In the genomic region with DNA sequence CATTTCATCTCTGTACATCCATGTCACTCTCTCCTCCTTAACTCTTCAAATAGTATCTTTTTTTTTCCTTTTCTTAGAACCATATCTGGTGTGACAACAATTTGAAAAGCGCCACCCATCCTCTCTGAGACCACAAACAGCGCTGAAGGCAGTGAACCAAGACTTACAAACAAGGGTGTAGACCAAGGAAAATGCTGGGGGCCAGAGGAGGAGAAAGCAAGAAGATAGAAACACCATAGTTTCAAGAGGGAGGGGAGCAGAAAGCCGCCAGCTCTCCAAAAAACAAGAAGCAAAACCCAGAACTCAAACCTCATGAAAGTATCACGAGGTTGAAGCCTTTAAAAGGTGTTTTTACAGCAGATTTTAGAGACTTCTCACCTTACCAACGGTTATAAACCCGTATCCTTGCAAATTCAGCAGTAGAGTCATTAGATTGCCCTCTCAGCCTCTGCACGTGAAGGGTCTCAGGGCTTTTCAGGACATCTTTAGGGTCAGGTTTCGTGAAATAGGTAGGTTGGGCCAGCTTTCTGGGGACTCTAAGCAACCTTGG, we compare ENCODE assay signal across 1 cellular context.
TF ChIP-seq lines count a peak whose summit lies in the region.

No MANE protein-coding gene starts in this region.

TF ChIP-seq in GM12878, 131 proteins besides CTCF, POLR2A, EP300 and RAD21 (continued from another document):
- TF ChIP-seq, protein P1, sequence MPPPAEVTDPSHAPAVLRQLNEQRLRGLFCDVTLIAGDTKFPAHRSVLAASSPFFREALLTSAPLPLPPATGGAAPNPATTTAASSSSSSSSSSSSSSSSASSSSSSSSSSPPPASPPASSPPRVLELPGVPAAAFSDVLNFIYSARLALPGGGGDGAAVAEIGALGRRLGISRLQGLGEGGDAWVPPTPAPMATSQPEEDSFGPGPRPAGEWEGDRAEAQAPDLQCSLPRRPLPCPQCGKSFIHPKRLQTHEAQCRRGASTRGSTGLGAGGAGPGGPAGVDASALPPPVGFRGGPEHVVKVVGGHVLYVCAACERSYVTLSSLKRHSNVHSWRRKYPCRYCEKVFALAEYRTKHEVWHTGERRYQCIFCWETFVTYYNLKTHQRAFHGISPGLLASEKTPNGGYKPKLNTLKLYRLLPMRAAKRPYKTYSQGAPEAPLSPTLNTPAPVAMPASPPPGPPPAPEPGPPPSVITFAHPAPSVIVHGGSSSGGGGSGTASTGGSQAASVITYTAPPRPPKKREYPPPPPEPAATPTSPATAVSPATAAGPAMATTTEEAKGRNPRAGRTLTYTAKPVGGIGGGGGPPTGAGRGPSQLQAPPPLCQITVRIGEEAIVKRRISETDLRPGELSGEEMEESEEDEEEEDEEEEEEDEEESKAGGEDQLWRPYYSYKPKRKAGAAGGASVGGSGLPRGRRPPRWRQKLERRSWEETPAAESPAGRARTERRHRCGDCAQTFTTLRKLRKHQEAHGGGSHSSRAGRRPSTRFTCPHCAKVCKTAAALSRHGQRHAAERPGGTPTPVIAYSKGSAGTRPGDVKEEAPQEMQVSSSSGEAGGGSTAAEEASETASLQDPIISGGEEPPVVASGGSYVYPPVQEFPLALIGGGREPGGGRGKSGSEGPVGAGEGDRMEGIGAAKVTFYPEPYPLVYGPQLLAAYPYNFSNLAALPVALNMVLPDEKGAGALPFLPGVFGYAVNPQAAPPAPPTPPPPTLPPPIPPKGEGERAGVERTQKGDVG (CRISPR knock-in tag; IDR thresholded peaks at IDR 0.05), result no peak
- TF ChIP-seq EZH2 (IDR thresholded peaks at IDR 0.05; ENCODE audit: borderline replicate concordance, control insufficient read depth, low read depth, low read length) (no peak), RFX5 (IDR thresholded peaks at IDR 0.05; ENCODE audit: low read depth, low read length) (no peak), GABPA (IDR thresholded peaks at IDR 0.05; ENCODE audit: low read depth) (no peak), LARP7 (IDR thresholded peaks at IDR 0.05) (no peak), SPI1 (IDR thresholded peaks at IDR 0.05; ENCODE audit: borderline replicate concordance, insufficient read depth, low read depth, low read length) (no peak), TCF3 (IDR thresholded peaks at IDR 0.05; ENCODE audit: borderline replicate concordance, insufficient read depth, low read depth, low read length) (peak; percentile 20; the same call in 1 of the 2 replicates), PML (IDR thresholded peaks at IDR 0.05; ENCODE audit: low read length) (no peak), DPF2 (IDR thresholded peaks at IDR 0.05) (peak; percentile 76), POU2F2 (IDR thresholded peaks at IDR 0.05; ENCODE audit: borderline replicate concordance, low read depth, low read length) (0 out of 3 replicates have a peak, but pooled peaks have one; percentile 6), TCF12 (IDR thresholded peaks at IDR 0.05; ENCODE audit: low read depth, low read length) (no peak), SMC3 (IDR thresholded peaks at IDR 0.05; ENCODE audit: borderline replicate concordance, low read length) (no peak), STAT1 (conservative IDR thresholded peaks at IDR 0.05) (no peak), MYB (IDR thresholded peaks at IDR 0.05; ENCODE audit: borderline replicate concordance, low read depth, low read length) (peak; percentile 58; the same call in 1 of the 2 replicates), RB1 (IDR thresholded peaks at IDR 0.05; ENCODE audit: borderline replicate concordance) (no peak), MXI1 (IDR thresholded peaks at IDR 0.05; ENCODE audit: low read depth, low read length) (no peak), MTA2 (IDR thresholded peaks at IDR 0.05; ENCODE audit: low read depth) (peak; percentile 90), NFYA (IDR thresholded peaks at IDR 0.05; ENCODE audit: borderline replicate concordance, low read depth, low read length) (no peak), CBFB (IDR thresholded peaks at IDR 0.05; ENCODE audit: low read depth) (peak; percentile 57; the same call in 1 of the 2 replicates), IKZF1 (conservative IDR thresholded peaks at IDR 0.05) (peak; percentile 85), ATF7 (IDR thresholded peaks at IDR 0.05; ENCODE audit: low read depth) (peak; percentile 81; the same call in 1 of the 2 replicates), CHD1 (IDR thresholded peaks at IDR 0.05; ENCODE audit: low read depth, low read length) (no peak), MEF2B (IDR thresholded peaks at IDR 0.05; ENCODE audit: partially characterized antibody, poor library complexity, severe bottlenecking) (peak; percentile 55), ZNF384 (IDR thresholded peaks at IDR 0.05; ENCODE audit: borderline replicate concordance, low read depth, low read length) (peak; percentile 80), SMARCA5 (IDR thresholded peaks at IDR 0.05) (0 out of 2 replicates have a peak, but pooled peaks have one; percentile 61)
- TF ChIP-seq, protein P2, sequence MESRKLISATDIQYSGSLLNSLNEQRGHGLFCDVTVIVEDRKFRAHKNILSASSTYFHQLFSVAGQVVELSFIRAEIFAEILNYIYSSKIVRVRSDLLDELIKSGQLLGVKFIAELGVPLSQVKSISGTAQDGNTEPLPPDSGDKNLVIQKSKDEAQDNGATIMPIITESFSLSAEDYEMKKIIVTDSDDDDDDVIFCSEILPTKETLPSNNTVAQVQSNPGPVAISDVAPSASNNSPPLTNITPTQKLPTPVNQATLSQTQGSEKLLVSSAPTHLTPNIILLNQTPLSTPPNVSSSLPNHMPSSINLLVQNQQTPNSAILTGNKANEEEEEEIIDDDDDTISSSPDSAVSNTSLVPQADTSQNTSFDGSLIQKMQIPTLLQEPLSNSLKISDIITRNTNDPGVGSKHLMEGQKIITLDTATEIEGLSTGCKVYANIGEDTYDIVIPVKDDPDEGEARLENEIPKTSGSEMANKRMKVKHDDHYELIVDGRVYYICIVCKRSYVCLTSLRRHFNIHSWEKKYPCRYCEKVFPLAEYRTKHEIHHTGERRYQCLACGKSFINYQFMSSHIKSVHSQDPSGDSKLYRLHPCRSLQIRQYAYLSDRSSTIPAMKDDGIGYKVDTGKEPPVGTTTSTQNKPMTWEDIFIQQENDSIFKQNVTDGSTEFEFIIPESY (IDR thresholded peaks at IDR 0.05), result no peak
- TF ChIP-seq, protein P3, sequence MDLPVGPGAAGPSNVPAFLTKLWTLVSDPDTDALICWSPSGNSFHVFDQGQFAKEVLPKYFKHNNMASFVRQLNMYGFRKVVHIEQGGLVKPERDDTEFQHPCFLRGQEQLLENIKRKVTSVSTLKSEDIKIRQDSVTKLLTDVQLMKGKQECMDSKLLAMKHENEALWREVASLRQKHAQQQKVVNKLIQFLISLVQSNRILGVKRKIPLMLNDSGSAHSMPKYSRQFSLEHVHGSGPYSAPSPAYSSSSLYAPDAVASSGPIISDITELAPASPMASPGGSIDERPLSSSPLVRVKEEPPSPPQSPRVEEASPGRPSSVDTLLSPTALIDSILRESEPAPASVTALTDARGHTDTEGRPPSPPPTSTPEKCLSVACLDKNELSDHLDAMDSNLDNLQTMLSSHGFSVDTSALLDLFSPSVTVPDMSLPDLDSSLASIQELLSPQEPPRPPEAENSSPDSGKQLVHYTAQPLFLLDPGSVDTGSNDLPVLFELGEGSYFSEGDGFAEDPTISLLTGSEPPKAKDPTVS (IDR thresholded peaks at IDR 0.05; ENCODE audit: low read depth, low read length), result no peak
- TF ChIP-seq, protein P4, sequence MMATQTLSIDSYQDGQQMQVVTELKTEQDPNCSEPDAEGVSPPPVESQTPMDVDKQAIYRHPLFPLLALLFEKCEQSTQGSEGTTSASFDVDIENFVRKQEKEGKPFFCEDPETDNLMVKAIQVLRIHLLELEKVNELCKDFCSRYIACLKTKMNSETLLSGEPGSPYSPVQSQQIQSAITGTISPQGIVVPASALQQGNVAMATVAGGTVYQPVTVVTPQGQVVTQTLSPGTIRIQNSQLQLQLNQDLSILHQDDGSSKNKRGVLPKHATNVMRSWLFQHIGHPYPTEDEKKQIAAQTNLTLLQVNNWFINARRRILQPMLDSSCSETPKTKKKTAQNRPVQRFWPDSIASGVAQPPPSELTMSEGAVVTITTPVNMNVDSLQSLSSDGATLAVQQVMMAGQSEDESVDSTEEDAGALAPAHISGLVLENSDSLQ (IDR thresholded peaks at IDR 0.05), result peak; percentile 64
- TF ChIP-seq, protein P5, sequence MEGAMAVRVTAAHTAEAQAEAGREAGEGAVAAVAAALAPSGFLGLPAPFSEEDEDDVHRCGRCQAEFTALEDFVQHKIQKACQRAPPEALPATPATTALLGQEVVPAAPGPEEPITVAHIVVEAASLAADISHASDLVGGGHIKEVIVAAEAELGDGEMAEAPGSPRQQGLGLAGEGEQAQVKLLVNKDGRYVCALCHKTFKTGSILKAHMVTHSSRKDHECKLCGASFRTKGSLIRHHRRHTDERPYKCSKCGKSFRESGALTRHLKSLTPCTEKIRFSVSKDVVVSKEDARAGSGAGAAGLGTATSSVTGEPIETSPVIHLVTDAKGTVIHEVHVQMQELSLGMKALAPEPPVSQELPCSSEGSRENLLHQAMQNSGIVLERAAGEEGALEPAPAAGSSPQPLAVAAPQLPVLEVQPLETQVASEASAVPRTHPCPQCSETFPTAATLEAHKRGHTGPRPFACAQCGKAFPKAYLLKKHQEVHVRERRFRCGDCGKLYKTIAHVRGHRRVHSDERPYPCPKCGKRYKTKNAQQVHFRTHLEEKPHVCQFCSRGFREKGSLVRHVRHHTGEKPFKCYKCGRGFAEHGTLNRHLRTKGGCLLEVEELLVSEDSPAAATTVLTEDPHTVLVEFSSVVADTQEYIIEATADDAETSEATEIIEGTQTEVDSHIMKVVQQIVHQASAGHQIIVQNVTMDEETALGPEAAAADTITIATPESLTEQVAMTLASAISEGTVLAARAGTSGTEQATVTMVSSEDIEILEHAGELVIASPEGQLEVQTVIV (IDR thresholded peaks at IDR 0.05; ENCODE audit: borderline replicate concordance, partially characterized antibody), result no peak
- TF ChIP-seq, protein P6, sequence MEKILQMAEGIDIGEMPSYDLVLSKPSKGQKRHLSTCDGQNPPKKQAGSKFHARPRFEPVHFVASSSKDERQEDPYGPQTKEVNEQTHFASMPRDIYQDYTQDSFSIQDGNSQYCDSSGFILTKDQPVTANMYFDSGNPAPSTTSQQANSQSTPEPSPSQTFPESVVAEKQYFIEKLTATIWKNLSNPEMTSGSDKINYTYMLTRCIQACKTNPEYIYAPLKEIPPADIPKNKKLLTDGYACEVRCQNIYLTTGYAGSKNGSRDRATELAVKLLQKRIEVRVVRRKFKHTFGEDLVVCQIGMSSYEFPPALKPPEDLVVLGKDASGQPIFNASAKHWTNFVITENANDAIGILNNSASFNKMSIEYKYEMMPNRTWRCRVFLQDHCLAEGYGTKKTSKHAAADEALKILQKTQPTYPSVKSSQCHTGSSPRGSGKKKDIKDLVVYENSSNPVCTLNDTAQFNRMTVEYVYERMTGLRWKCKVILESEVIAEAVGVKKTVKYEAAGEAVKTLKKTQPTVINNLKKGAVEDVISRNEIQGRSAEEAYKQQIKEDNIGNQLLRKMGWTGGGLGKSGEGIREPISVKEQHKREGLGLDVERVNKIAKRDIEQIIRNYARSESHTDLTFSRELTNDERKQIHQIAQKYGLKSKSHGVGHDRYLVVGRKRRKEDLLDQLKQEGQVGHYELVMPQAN (conservative IDR thresholded peaks at IDR 0.05), result peak; percentile 27; the same call in 1 of the 2 replicates
- TF ChIP-seq, protein P7, sequence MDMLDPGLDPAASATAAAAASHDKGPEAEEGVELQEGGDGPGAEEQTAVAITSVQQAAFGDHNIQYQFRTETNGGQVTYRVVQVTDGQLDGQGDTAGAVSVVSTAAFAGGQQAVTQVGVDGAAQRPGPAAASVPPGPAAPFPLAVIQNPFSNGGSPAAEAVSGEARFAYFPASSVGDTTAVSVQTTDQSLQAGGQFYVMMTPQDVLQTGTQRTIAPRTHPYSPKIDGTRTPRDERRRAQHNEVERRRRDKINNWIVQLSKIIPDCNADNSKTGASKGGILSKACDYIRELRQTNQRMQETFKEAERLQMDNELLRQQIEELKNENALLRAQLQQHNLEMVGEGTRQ (IDR thresholded peaks at IDR 0.05; ENCODE audit: borderline replicate concordance, low read depth, low read length), result no peak
- TF ChIP-seq, protein P8, sequence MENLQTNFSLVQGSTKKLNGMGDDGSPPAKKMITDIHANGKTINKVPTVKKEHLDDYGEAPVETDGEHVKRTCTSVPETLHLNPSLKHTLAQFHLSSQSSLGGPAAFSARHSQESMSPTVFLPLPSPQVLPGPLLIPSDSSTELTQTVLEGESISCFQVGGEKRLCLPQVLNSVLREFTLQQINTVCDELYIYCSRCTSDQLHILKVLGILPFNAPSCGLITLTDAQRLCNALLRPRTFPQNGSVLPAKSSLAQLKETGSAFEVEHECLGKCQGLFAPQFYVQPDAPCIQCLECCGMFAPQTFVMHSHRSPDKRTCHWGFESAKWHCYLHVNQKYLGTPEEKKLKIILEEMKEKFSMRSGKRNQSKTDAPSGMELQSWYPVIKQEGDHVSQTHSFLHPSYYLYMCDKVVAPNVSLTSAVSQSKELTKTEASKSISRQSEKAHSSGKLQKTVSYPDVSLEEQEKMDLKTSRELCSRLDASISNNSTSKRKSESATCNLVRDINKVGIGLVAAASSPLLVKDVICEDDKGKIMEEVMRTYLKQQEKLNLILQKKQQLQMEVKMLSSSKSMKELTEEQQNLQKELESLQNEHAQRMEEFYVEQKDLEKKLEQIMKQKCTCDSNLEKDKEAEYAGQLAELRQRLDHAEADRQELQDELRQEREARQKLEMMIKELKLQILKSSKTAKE (IDR thresholded peaks at IDR 0.05; ENCODE audit: low read depth, poor library complexity, severe bottlenecking), result peak; percentile 88
